1 cellular context compared by ENCODE assay signal in the genomic region with DNA sequence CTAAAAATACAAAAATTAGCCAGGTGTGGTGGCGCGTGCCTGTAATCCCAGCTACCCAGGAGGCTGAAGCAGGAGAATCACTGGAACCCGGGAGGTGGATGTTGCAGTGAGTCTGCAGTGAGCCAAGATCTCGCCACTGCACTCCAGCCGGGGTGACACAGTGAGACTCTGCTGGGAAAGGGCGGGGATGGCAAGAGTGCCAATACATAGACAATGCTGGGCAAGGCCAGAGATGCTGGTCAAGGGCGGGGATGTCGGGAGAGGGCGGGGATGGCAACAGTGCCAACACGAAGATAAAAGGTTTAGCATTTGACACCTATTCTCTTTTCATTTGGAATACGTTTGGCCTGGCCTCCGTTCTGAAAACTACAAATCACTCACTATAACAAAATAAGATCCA.
A peak's percentile ranks its signal among the peaks of the same experiment; 100 is the strongest.
TF ChIP-seq lines count a peak whose summit lies in the region.

No MANE protein-coding gene starts in this region.

TF ChIP-seq in K562, 482 proteins besides CTCF, POLR2A, EP300 and RAD21:
- TF ChIP-seq TRIM24 (IDR thresholded peaks at IDR 0.05) (no peak), PML (IDR thresholded peaks at IDR 0.05; ENCODE audit: low read length) (0 out of 2 replicates have a peak, but pooled peaks have one; percentile 13), POLR2G (IDR thresholded peaks at IDR 0.05; ENCODE audit: low read depth, low read length) (0 out of 2 replicates have a peak, but pooled peaks have one; percentile 6), ZEB2 (IDR thresholded peaks at IDR 0.05) (no peak), SMARCA4 (IDR thresholded peaks at IDR 0.05) (no peak)
- TF ChIP-seq, protein P1, sequence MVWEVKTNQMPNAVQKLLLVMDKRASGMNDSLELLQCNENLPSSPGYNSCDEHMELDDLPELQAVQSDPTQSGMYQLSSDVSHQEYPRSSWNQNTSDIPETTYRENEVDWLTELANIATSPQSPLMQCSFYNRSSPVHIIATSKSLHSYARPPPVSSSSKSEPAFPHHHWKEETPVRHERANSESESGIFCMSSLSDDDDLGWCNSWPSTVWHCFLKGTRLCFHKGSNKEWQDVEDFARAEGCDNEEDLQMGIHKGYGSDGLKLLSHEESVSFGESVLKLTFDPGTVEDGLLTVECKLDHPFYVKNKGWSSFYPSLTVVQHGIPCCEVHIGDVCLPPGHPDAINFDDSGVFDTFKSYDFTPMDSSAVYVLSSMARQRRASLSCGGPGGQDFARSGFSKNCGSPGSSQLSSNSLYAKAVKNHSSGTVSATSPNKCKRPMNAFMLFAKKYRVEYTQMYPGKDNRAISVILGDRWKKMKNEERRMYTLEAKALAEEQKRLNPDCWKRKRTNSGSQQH (CRISPR knock-in tag; IDR thresholded peaks at IDR 0.05): no peak
